In genomic region chr12:6752931-6753771, GRCh38 we compare ENCODE assay signal across 1 cellular context.
TF ChIP-seq lines count a peak whose summit lies in the region.

MLF2 (minus strand) TSS chr12:6753141; CDS start chr12:6752334, 807 bp downstream.

TF ChIP-seq in HepG2, 621 proteins besides CTCF, POLR2A, EP300 and RAD21 (continued from another document and continues in another):
- TF ChIP-seq GMEB1 (CRISPR knock-in tag; IDR thresholded peaks at IDR 0.05; ENCODE audit: borderline replicate concordance) (peak; percentile 73), ZNF512 (CRISPR knock-in tag; IDR thresholded peaks at IDR 0.05) (no peak; the same call in 1 of the 2 replicates), BRD4 (CRISPR knock-in tag; IDR thresholded peaks at IDR 0.05) (peak; percentile 65), ZGPAT (CRISPR knock-in tag; IDR thresholded peaks at IDR 0.05) (peak; percentile 70; the same call in 1 of the 2 replicates), ASH2L (IDR thresholded peaks at IDR 0.05; ENCODE audit: insufficient read length, low read depth, low read length) (peak; percentile 63), HCFC1 (IDR thresholded peaks at IDR 0.05; ENCODE audit: low read depth, low read length) (no peak; the same call in 1 of the 2 replicates), ZC3H13 (CRISPR knock-in tag; IDR thresholded peaks at IDR 0.05) (no peak; the same call in 1 of the 2 replicates), LRRFIP1 (CRISPR knock-in tag; conservative IDR thresholded peaks at IDR 0.05) (no peak), MAF1 (CRISPR knock-in tag; IDR thresholded peaks at IDR 0.05; ENCODE audit: borderline replicate concordance) (peak; percentile 32; the same call in 1 of the 2 replicates), ZNF672 (CRISPR knock-in tag; IDR thresholded peaks at IDR 0.05) (no peak), ZKSCAN5 (CRISPR knock-in tag; IDR thresholded peaks at IDR 0.05) (peak; percentile 82), PAWR (CRISPR knock-in tag; IDR thresholded peaks at IDR 0.05; ENCODE audit: borderline replicate concordance) (no peak; the same call in 1 of the 2 replicates), ZNF839 (CRISPR knock-in tag; IDR thresholded peaks at IDR 0.05; ENCODE audit: borderline replicate concordance) (0 out of 2 replicates have a peak, but pooled peaks have one; percentile 57), ZNF75D (CRISPR knock-in tag; IDR thresholded peaks at IDR 0.05; ENCODE audit: borderline replicate concordance) (peak; percentile 84; the same call in 1 of the 2 replicates), ZKSCAN1 (IDR thresholded peaks at IDR 0.05; ENCODE audit: low read length) (no peak), ZNF432 (CRISPR knock-in tag; IDR thresholded peaks at IDR 0.05; ENCODE audit: borderline replicate concordance) (no peak), ZNF788 (CRISPR knock-in tag; IDR thresholded peaks at IDR 0.05; ENCODE audit: borderline replicate concordance) (peak; percentile 68; the same call in 1 of the 2 replicates), HDAC2 (CRISPR knock-in tag; IDR thresholded peaks at IDR 0.05) (0 out of 2 replicates have a peak, but pooled peaks have one; percentile 11), ZNF605 (CRISPR knock-in tag; IDR thresholded peaks at IDR 0.05) (0 out of 2 replicates have a peak, but pooled peaks have one; percentile 12), HNF1A (IDR thresholded peaks at IDR 0.05; ENCODE audit: low read depth) (no peak), HNF1A (CRISPR knock-in tag; IDR thresholded peaks at IDR 0.05; ENCODE audit: borderline replicate concordance) (peak; percentile 56; the same call in 1 of the 2 replicates), ZFP41 (CRISPR knock-in tag; IDR thresholded peaks at IDR 0.05; ENCODE audit: borderline replicate concordance) (peak; percentile 78; the same call in 1 of the 2 replicates), ZNF180 (CRISPR knock-in tag; IDR thresholded peaks at IDR 0.05; ENCODE audit: borderline replicate concordance, low read depth) (no peak), MAX (IDR thresholded peaks at IDR 0.05) (peak; percentile 75; the same call in 1 of the 2 replicates), ZNF691 (CRISPR knock-in tag; IDR thresholded peaks at IDR 0.05; ENCODE audit: borderline replicate concordance, low read depth) (peak; percentile 69; the same call in 1 of the 2 replicates), PPARG (CRISPR knock-in tag; conservative IDR thresholded peaks at IDR 0.05) (no peak), SALL1 (CRISPR knock-in tag; IDR thresholded peaks at IDR 0.05) (peak; percentile 51), ZBTB25 (CRISPR knock-in tag; IDR thresholded peaks at IDR 0.05) (0 out of 2 replicates have a peak, but pooled peaks have one; percentile 38), THAP8 (CRISPR knock-in tag; IDR thresholded peaks at IDR 0.05; ENCODE audit: borderline replicate concordance) (no peak), ZNF496 (CRISPR knock-in tag; IDR thresholded peaks at IDR 0.05; ENCODE audit: insufficient replicate concordance) (no peak), ARNTL (CRISPR knock-in tag; IDR thresholded peaks at IDR 0.05) (peak; percentile 48; the same call in 1 of the 2 replicates), ZBTB1 (CRISPR knock-in tag; IDR thresholded peaks at IDR 0.05; ENCODE audit: borderline replicate concordance) (no peak), CEBPZ (IDR thresholded peaks at IDR 0.05; ENCODE audit: low read length) (no peak), ZNF138 (CRISPR knock-in tag; IDR thresholded peaks at IDR 0.05; ENCODE audit: low read depth) (peak; percentile 89; the same call in 1 of the 2 replicates), SNAI1 (CRISPR knock-in tag; IDR thresholded peaks at IDR 0.05; ENCODE audit: borderline replicate concordance) (peak; percentile 57; the same call in 1 of the 2 replicates), ZBTB46 (CRISPR knock-in tag; IDR thresholded peaks at IDR 0.05; ENCODE audit: borderline replicate concordance) (0 out of 2 replicates have a peak, but pooled peaks have one; percentile 15)
